Comparison of ENCODE assay signal across 8 cellular contexts in the genomic region with DNA sequence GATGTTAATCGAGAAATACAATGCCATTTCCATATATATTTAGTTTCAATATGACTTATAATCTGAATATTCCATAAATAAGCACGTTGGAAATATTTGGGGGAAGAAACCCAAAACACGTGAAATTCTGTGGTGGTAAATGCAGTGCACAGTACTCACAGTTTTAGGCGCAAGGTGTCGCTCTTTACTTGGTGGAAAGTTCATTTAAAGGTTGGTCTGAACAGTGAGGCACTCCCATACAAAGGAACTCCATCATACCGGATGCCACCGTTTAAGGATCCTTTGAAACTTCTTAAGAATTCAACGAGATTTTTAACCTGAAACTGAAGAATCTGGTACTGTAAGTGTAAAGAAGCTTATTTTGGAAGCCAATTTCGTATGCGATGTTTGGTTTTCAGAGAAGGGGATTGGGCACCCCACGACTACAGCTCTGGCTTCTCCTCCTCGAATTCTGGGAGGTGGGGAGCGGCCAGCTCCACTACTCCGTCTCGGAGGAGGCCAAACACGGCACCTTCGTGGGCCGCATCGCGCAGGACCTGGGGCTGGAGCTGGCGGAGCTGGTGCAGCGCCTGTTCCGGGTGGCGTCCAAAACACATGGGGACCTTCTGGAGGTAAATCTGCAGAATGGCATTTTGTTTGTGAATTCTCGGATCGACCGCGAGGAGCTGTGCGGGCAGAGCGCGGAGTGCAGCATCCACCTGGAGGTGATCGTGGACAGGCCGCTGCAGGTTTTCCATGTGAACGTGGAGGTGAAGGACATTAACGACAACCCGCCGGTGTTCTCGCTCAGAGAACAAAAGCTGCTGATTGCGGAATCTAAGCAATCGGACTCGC. TPM values are rescaled to one million over a fixed set of nuclear protein-coding genes. Genes with fewer than 3 reads are reported as not detected.
A peak's percentile ranks its signal among the peaks of the same experiment; 100 is the strongest.
DNase-seq lines count a peak whose midpoint lies in the region; TF ChIP-seq lines count a peak whose summit lies in the region.

A gene with protein sequence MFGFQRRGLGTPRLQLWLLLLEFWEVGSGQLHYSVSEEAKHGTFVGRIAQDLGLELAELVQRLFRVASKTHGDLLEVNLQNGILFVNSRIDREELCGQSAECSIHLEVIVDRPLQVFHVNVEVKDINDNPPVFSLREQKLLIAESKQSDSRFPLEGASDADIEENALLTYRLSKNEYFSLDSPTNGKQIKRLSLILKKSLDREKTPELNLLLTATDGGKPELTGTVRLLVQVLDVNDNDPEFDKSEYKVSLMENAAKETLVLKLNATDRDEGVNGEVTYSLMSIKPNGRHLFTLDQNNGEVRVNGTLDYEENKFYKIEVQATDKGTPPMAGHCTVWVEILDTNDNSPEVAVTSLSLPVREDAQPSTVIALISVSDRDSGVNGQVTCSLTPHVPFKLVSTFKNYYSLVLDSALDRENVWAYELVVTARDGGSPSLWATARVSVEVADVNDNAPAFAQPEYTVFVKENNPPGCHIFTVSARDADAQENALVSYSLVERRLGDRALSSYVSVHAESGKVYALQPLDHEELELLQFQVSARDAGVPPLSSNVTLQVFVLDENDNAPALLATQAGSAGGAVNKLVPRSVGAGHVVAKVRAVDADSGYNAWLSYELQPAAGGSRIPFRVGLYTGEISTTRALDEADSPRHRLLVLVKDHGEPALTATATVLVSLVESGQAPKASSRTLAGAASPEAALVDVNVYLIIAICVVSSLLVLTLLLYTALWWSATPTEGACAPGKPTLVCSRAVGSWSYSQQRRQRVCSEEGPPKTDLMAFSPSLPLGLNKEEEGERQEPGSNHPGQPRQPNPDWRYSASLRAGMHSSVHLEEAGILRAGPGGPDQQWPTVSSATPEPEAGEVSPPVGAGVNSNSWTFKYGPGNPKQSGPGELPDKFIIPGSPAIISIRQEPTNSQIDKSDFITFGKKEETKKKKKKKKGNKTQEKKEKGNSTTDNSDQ (plus strand): TSS at position 237 of the 834 bp plus-strand sequence. CDS start 147 bp downstream, at position 384.

- peaks cover 5% of the 10 kb centered on the region for H3K9me3 ChIP-seq in endodermal cell (ENCODE audit: control insufficient read depth, low read length)

- no peaks in the 10 kb centered on the region for H3K4me1 Mint-ChIP-seq in endodermal cell

- H3K4me1 ChIP-seq in endodermal cell (ENCODE audit: control insufficient read depth, insufficient read depth, low read length): no peaks in the 10 kb centered on the region

- H3K27me3 Mint-ChIP-seq in endodermal cell (ENCODE audit: insufficient read depth): no peaks in the 10 kb centered on the region

- H3K27ac ChIP-seq in endodermal cell (ENCODE audit: low read depth, low read length): peak within 1 kb of the TSS; percentile 60

- H3K27me3 ChIP-seq in endodermal cell (ENCODE audit: control insufficient read depth, insufficient read depth, low read length, poor library complexity, severe bottlenecking): no peaks in the 10 kb centered on the region

- peaks cover 30% of the 10 kb centered on the region for H3K36me3 Mint-ChIP-seq in endodermal cell (ENCODE audit: low read depth)

- TF ChIP-seq CTCF in endodermal cell (conservative IDR thresholded peaks at IDR 0.05): peak; percentile 80

- WGBS in endodermal cell (ENCODE audit: insufficient coverage in 1 of 2, insufficient read length in 1 of 2), 2 experiments: 18 to 36% methylated on average over 13 to 40 of the region's 41 CpGs

- H3K36me3 ChIP-seq in endodermal cell (ENCODE audit: control insufficient read depth, insufficient read depth, low read length): peaks cover 6% of the 10 kb centered on the region

- peaks cover 17% of the 10 kb centered on the region for H3K9me3 Mint-ChIP-seq in endodermal cell

- in situ Hi-C loops in G401 (cut with HindIII; ENCODE audit: low sequenced_read_pairs): no loop called here

- DNase-seq in G401 (ENCODE audit: low spot score): peak; percentile 81
- peak; percentile 9 for DNase-seq in NCI-H2107 (lab: John Stamatoyannopoulos, UW)
- DNase-seq in endodermal cell: peak; percentile 79
- no peak for DNase-seq in occipital lobe (lab: John Stamatoyannopoulos, UW)
- no peak for DNase-seq in activated naive CD4-positive, alpha-beta T cell treated with anti-CD3 and anti-CD28 coated beads, Interleukin-2, amount 50 U/mL, for 16 hours
- no peak for DNase-seq in NCI-H1048 (lab: John Stamatoyannopoulos, UW)
- no peak for DNase-seq in NCI-H345 (lab: John Stamatoyannopoulos, UW)
- DNase-seq in SHP77 (lab: John Stamatoyannopoulos, UW): no peak

- peak within 1 kb of the TSS; percentile 88 for H3K4me3 Mint-ChIP-seq in endodermal cell

- H3K4me3 ChIP-seq in endodermal cell (ENCODE audit: low read length): peak within 1 kb of the TSS; percentile 98

- H3K27ac Mint-ChIP-seq in endodermal cell: peak within 1 kb of the TSS; percentile 95

- H3K9ac ChIP-seq in endodermal cell (ENCODE audit: extremely low read depth, low read length, poor library complexity, severe bottlenecking): peak within 1 kb of the TSS; percentile 81

RNA-seq across cellular contexts. Expression of the gene that starts here (rescaled TPM):
- total RNA-seq in G401 (2014; rRNA removed; shearing (Covaris generic)): 6.6 and 7.1 TPM in 2 replicates
- total RNA-seq in endodermal cell: 10 to 100 TPM in 1 of 2 donors, 1 to 10 TPM in 1; 4.7 to 11.7 TPM
- polyA plus RNA-seq in endodermal cell (2013, experiment 1 of 2): 8.0 TPM
- polyA plus RNA-seq in endodermal cell (2013, experiment 2 of 2): 8.8 TPM
- total RNA-seq in occipital lobe: 38.8 TPM

Comparison
In these comparisons a context has a peak if more than half of its experiments do, and no peak if none do; other contexts are left out.
1. DNase-seq: peak in G401 (single experiment), NCI-H2107 (single experiment) and endodermal cell (single experiment); none in occipital lobe (single experiment), activated naive CD4-positive, alpha-beta T cell treated with anti-CD3 and anti-CD28 coated beads, Interleukin-2, amount 50 U/mL, for 16 hours (single experiment), NCI-H1048 (single experiment), NCI-H345 (single experiment) and SHP77 (0 of 2).